8 cellular contexts compared by ENCODE assay signal in the genomic region with DNA sequence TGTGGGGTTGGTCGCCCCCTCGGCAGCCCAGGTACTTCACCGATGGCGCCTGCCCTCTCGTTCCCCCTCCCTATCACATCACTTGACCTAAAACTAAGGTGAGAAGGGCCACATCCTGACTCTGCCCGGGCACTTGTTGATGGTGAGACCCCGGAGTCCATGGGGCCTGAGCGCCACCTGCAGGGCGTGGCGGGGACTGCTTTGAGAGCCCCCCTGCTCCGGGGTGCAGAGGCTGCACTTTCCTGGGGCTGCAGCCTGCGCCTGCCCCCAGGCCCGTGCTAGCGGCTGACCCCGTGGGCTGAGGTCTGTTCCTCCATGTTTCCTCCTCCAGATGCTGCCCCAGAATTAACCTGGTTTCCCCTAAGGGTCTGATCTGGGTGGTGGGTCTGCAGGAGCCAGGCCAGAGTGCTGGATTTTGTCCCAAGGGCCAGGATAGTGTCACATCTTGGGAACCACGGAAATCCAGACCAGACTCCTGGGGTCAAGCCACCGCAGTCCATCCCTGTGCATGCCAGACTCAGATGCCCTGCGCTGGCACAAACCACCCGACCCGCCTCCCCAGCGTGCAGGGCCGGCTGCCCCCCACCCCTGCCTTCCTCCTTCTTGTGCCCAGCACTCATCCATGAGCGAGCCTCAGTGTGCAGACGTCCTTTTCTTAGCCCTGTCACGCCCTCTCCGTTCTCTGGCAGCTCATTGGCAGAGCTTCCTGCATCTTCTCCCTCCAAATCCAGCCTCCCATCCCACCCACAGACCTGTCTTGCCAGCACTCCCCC. TPM values are rescaled to one million over a fixed set of nuclear protein-coding genes. Genes with fewer than 3 reads are reported as not detected.
DNase-seq lines count a peak whose midpoint lies in the region; ATAC-seq and TF ChIP-seq lines count a peak whose summit lies in the region.

No MANE protein-coding gene starts in this region.

- H3K27me3 Mint-ChIP-seq in WTC11 (ENCODE audit: low read depth) = no peaks in the 10 kb centered on the region

- H4K91ac ChIP-seq in mesenchymal stem cell (ENCODE audit: low read length) = no peak overlapping the region

- TF ChIP-seq CTCF in WTC11 (IDR thresholded peaks at IDR 0.05) = peak; percentile 78
- TF ChIP-seq CTCF in mammary epithelial cell (conservative IDR thresholded peaks at IDR 0.05 in 1 of 2, IDR thresholded peaks at IDR 0.05 in 1 of 2; ENCODE audit: extremely low read depth in 1 of 2, insufficient read depth in 1 of 2, low read depth in 1 of 2, low read length in 2 of 2) = peak; percentile 63 to 70

- BruUV-seq in mammary epithelial cell (replicated peaks; lab: Mats Ljungman, UMichigan) = no TSS peak

- H3K36me3 ChIP-seq in mammary epithelial cell (ENCODE audit: insufficient read depth, low read length) = peaks cover 8% of the 10 kb centered on the region
- peaks cover 17 to 54% of the 10 kb centered on the region in 2 experiments for H3K36me3 ChIP-seq in mesenchymal stem cell (ENCODE audit: control insufficient read depth in 1 of 2, insufficient read depth in 2 of 2, low read depth in 1 of 2, low read length in 2 of 2)

- H3K18ac ChIP-seq in mesenchymal stem cell (ENCODE audit: low read depth in 1 of 2, low read length in 2 of 2) = no peak overlapping the region

- H3K4me1 Mint-ChIP-seq in WTC11 = peaks cover 27% of the 10 kb centered on the region

- H3K9me3 ChIP-seq in mammary epithelial cell (replicated peaks; ENCODE audit: insufficient read depth, low read length) (no peaks in the 10 kb centered on the region), mesenchymal stem cell (ENCODE audit: control insufficient read depth, low read length) (no peaks in the 10 kb centered on the region)

- CTCF ChIA-PET in WTC11 (lab: Charles Lee) = interaction anchor here (0.8 to 2.8 kb wide), 3 partner anchors 17 to 243 kb away, joined by 3 to 7 read pairs (median 6); no protein-coding TSS in a partner anchor
- CTCF ChIA-PET in mammary epithelial cell (lab: Charles Lee; ENCODE audit: low non-redundant PET) = no interaction called here

- TF ChIP-seq RAD21 in Ishikawa (IDR thresholded peaks at IDR 0.05; ENCODE audit: low read depth) = peak; percentile 59; the same call in 1 of the 2 replicates

- intact Hi-C loops in mammary epithelial cell (cut with micrococcal nuclease) = loop anchor here (1.0 to 2.0 kb wide), 2 partner anchors 100 to 253 kb away; no protein-coding TSS in a partner anchor

- in situ Hi-C loops in mammary epithelial cell (cut with MboI; ENCODE audit: low sequenced_read_pairs in 2 of 2) = loop anchor here (10.0 to 25.0 kb wide), 2 partner anchors 97 to 230 kb away; no protein-coding TSS in a partner anchor

- H2AK5ac ChIP-seq in mesenchymal stem cell (ENCODE audit: low read length, severe bottlenecking) = no peak overlapping the region

- H3K4me1 ChIP-seq in mammary epithelial cell (ENCODE audit: insufficient read depth, low read length) = peaks cover 19% of the 10 kb centered on the region
- H3K4me1 ChIP-seq in mesenchymal stem cell (ENCODE audit: control insufficient read depth, insufficient read depth, low read depth, low read length) = peaks cover 53% of the 10 kb centered on the region

- peak overlapping the region; percentile 90; the same call in 1 of the 2 replicates for H3K4me3 Mint-ChIP-seq in WTC11

- WGBS in mammary epithelial cell (ENCODE audit: low coverage, missing lambda C conversion rate) = 45% methylated on average over 15 of the region's 26 CpGs
- 60% methylated on average over 21 of the region's 26 CpGs for WGBS in mesenchymal stem cell

- H3K4ac ChIP-seq in mesenchymal stem cell (ENCODE audit: low read depth in 1 of 2, low read length in 2 of 2) = no peak overlapping the region

- DNase-seq in Daoy (ENCODE audit: low read depth) (peak; percentile 64), WTC11 (ENCODE audit: low spot score) (peak; percentile 87), mammary epithelial cell (no peak), mesenchymal stem cell (peak; percentile 54)
- peak; percentile 33 to 53 for DNase-seq in stimulated activated CD8-positive, alpha-beta memory T cell treated with anti-CD3 and anti-CD28 coated beads, Interleukin-7, amount 100 ng/mL, for 48 hours (ENCODE audit: extremely low read depth in 1 of 2, low read depth in 1 of 2)

- H2AFZ ChIP-seq in mammary epithelial cell (ENCODE audit: low read depth, low read length) (no peak overlapping the region), mesenchymal stem cell (ENCODE audit: low read depth, low read length) (no peak overlapping the region)

- peak overlapping the region; percentile 45; the same call in 1 of the 2 replicates for H3K27ac Mint-ChIP-seq in WTC11

- H3K79me2 ChIP-seq in mammary epithelial cell (ENCODE audit: insufficient read depth, low read length) = peaks cover 52% of the 10 kb centered on the region

- no peaks in the 10 kb centered on the region for H3K36me3 Mint-ChIP-seq in WTC11

- no peak overlapping the region for H2BK5ac ChIP-seq in mesenchymal stem cell (ENCODE audit: low read depth, low read length, poor library complexity, severe bottlenecking)

- no peaks in the 10 kb centered on the region for H4K20me1 ChIP-seq in mammary epithelial cell (ENCODE audit: insufficient read depth, low read length)

- H3K4me2 ChIP-seq in mammary epithelial cell (ENCODE audit: insufficient read depth, low read depth, low read length) (no peak overlapping the region), mesenchymal stem cell (ENCODE audit: low read length, poor library complexity, severe bottlenecking) (no peak overlapping the region)

- H3K14ac ChIP-seq in mesenchymal stem cell (ENCODE audit: low read length in 2 of 2) = no peak overlapping the region

- no peak for TF ChIP-seq EP300 in Ishikawa (IDR thresholded peaks at IDR 0.05; ENCODE audit: borderline replicate concordance)

- H3K27ac ChIP-seq in mammary epithelial cell (ENCODE audit: insufficient read depth, low read depth, low read length) = no peak overlapping the region
- H3K27ac ChIP-seq in mesenchymal stem cell (ENCODE audit: low read length, poor library complexity, severe bottlenecking) = no peak overlapping the region

- POLR2A ChIA-PET in WTC11 (lab: Charles Lee) = interaction anchor here (0.5 kb wide), 1 partner anchor 266 kb away, joined by 4 read pairs; no protein-coding TSS in a partner anchor

- peak overlapping the region; percentile 71 for H4K8ac ChIP-seq in mesenchymal stem cell (ENCODE audit: low read length)

- ATAC-seq in WTC11 (peak; percentile 39), GM19397 (IDR thresholded peaks at IDR 0.05; ENCODE audit: unreplicated experiment) (no peak), HG02970 (IDR thresholded peaks at IDR 0.05; ENCODE audit: low FRiP score, unreplicated experiment) (no peak)

- no peaks in the 10 kb centered on the region for H3K9me3 Mint-ChIP-seq in WTC11

- no peak overlapping the region for H2BK120ac ChIP-seq in mesenchymal stem cell (ENCODE audit: low read depth, low read length)

- no peak overlapping the region for H3K9ac ChIP-seq in mammary epithelial cell (ENCODE audit: insufficient read depth, low read length)
- no peak overlapping the region for H3K9ac ChIP-seq in mesenchymal stem cell (ENCODE audit: low read length)

- no peak overlapping the region for H3K4me3 ChIP-seq in mammary epithelial cell (replicated peaks in 1 of 3; ENCODE audit: insufficient read depth in 1 of 3, low read depth in 2 of 3, low read length in 3 of 3)
- H3K4me3 ChIP-seq in mesenchymal stem cell (ENCODE audit: insufficient read depth in 1 of 2, low read depth in 1 of 2, low read length in 2 of 2) = no peak overlapping the region

- no peak overlapping the region for H2BK12ac ChIP-seq in mesenchymal stem cell (ENCODE audit: low read length in 2 of 2)

- H3K27me3 ChIP-seq in mammary epithelial cell (ENCODE audit: insufficient read depth, low read length) = no peaks in the 10 kb centered on the region
- no peaks in the 10 kb centered on the region for H3K27me3 ChIP-seq in mesenchymal stem cell (ENCODE audit: control insufficient read depth in 1 of 2, insufficient read depth in 1 of 2, low read length in 2 of 2)

- H3K23ac ChIP-seq in mesenchymal stem cell (ENCODE audit: low read length in 2 of 2) = no peak overlapping the region

- peaks cover 44% of the 10 kb centered on the region for H3K79me1 ChIP-seq in mesenchymal stem cell (replicated peaks; ENCODE audit: low read length, poor library complexity, severe bottlenecking)

- dilution Hi-C loops in mammary epithelial cell (cut with HindIII; ENCODE audit: low sequenced_read_pairs) = loop anchor here (5.0 kb wide), 1 partner anchor 270 kb away; the partner anchor contains the start of gene ACTG1

- no peak overlapping the region for H2BK15ac ChIP-seq in mesenchymal stem cell (ENCODE audit: low read depth, poor library complexity, severe bottlenecking)

TF ChIP-seq in Ishikawa, 13 proteins besides CTCF, POLR2A, EP300 and RAD21 (continues in another document):
- no peak for TF ChIP-seq ZBTB7A (IDR thresholded peaks at IDR 0.05; ENCODE audit: low read depth)
- TF ChIP-seq TCF12 (IDR thresholded peaks at IDR 0.05; ENCODE audit: low read depth) = no peak
- no peak for TF ChIP-seq CEBPB (IDR thresholded peaks at IDR 0.05)

TF ChIP-seq in WTC11, 78 proteins besides CTCF, POLR2A, EP300 and RAD21 (continues in another document):
- TF ChIP-seq TEAD1 (CRISPR knock-in tag; IDR thresholded peaks at IDR 0.05) = 0 out of 2 replicates have a peak, but pooled peaks have one; percentile 32

RNA-seq across cellular contexts. Expression of gene NDUFAF8, which starts 2.7 kb away (rescaled TPM):
- 59.5 and 75.5 TPM in 2 replicates for total RNA-seq in Daoy (2014; rRNA removed; shearing (Covaris generic))
- total RNA-seq in WTC11 (2021) (58.6 to 73.0 TPM (median 59.9 TPM) in 3 replicates), mammary epithelial cell (10 to 100 TPM; 14.7 to 98.1 TPM)
- 112 TPM for polyA plus RNA-seq in mammary epithelial cell
- polyA minus RNA-seq in mammary epithelial cell = 69.0 TPM
- 206 TPM for polyA plus RNA-seq in mesenchymal stem cell (2013, experiment 1 of 2)
- 215 TPM for polyA plus RNA-seq in mesenchymal stem cell (2013, experiment 2 of 2)

RNA-seq across cellular contexts. Expression of gene TEPSIN, which starts 3.0 kb away (rescaled TPM):
- total RNA-seq in Daoy (2014; rRNA removed; shearing (Covaris generic)) = 17.0 and 24.2 TPM in 2 replicates
- total RNA-seq in WTC11 (2021) (32.2 to 40.7 TPM (median 35.4 TPM) in 3 replicates), mammary epithelial cell (10 to 100 TPM; 15.7 to 25.7 TPM)
- 10.3 TPM for polyA plus RNA-seq in mammary epithelial cell
- 3.9 TPM for polyA minus RNA-seq in mammary epithelial cell
- polyA plus RNA-seq in mesenchymal stem cell (2013, experiment 1 of 2) = 17.7 TPM
- polyA plus RNA-seq in mesenchymal stem cell (2013, experiment 2 of 2) = 18.9 TPM

RNA-seq across cellular contexts. Expression of gene CEP131, which starts 19.1 kb away (rescaled TPM):
- 27.3 and 33.8 TPM in 2 replicates for total RNA-seq in Daoy (2014; rRNA removed; shearing (Covaris generic))
- total RNA-seq in WTC11 (2021) (32.4 to 35.2 TPM (median 34.3 TPM) in 3 replicates), mammary epithelial cell (10 to 100 TPM in 1 of 2 donors, 1 to 10 TPM in 1; 8.7 to 13.1 TPM)
- polyA plus RNA-seq in mammary epithelial cell = 6.1 TPM
- polyA minus RNA-seq in mammary epithelial cell = 1.5 TPM
- polyA plus RNA-seq in mesenchymal stem cell (2013, experiment 1 of 2) = 4.5 TPM
- 4.3 TPM for polyA plus RNA-seq in mesenchymal stem cell (2013, experiment 2 of 2)

RNA-seq across cellular contexts. Expression of gene SLC38A10, which starts 53.3 kb away (rescaled TPM):
- total RNA-seq in Daoy (2014; rRNA removed; shearing (Covaris generic)) = 52.5 and 60.7 TPM in 2 replicates
- 47.0 to 62.4 TPM (median 53.9 TPM) in 3 replicates for total RNA-seq in WTC11 (2021)
- 10 to 100 TPM; 36.5 to 71.7 TPM for total RNA-seq in mammary epithelial cell
- polyA plus RNA-seq in mammary epithelial cell = 30.5 TPM
- 28.5 TPM for polyA minus RNA-seq in mammary epithelial cell
- 54.5 TPM for polyA plus RNA-seq in mesenchymal stem cell (2013, experiment 1 of 2)
- polyA plus RNA-seq in mesenchymal stem cell (2013, experiment 2 of 2) = 52.5 TPM
